1 cellular context compared by ENCODE assay signal in genomic region chr9:71796368-71796767, GRCh38.
A peak's percentile ranks its signal among the peaks of the same experiment; 100 is the strongest.
TF ChIP-seq lines count a peak whose summit lies in the region.

No MANE protein-coding gene starts in this region.

TF ChIP-seq in HepG2, 621 proteins besides CTCF, POLR2A, EP300 and RAD21 (continued from another document):
- TF ChIP-seq FOXO4 (CRISPR knock-in tag; conservative IDR thresholded peaks at IDR 0.05) (no peak), ZNF761 (CRISPR knock-in tag; conservative IDR thresholded peaks at IDR 0.05) (no peak), CREB3 (CRISPR knock-in tag; IDR thresholded peaks at IDR 0.05) (no peak), RFX1 (IDR thresholded peaks at IDR 0.05) (0 out of 2 replicates have a peak, but pooled peaks have one; percentile 4)
